ENCODE assay signal across 8 cellular contexts in genomic region chr20:49219924-49220831, GRCh38. TPM values are rescaled to one million over a fixed set of nuclear protein-coding genes. Genes with fewer than 3 reads are reported as not detected.
DNase-seq lines count a peak whose midpoint lies in the region; ATAC-seq, FAIRE-seq and TF ChIP-seq lines count a peak whose summit lies in the region.

No MANE protein-coding gene starts in this region.

- no peak for FAIRE-seq in A549 (lab: Jason Lieb, UNC)

- 70% methylated on average over 27 of the region's 28 CpGs for WGBS in A549 (ENCODE audit: missing lambda C conversion rate)

- TF ChIP-seq EP300 in A549 (IDR thresholded peaks at IDR 0.05), result no peak

- POLR2A ChIA-PET in A549 (lab: Yijun Ruan, JAX), result interaction anchor here (1.1 kb wide), 1 partner anchor 32 kb away, joined by 3 read pairs; no protein-coding TSS in a partner anchor

- ATAC-seq in A549, result no peak

- no peak for TF ChIP-seq RAD21 in A549 (conservative IDR thresholded peaks at IDR 0.05 in 1 of 2, IDR thresholded peaks at IDR 0.05 in 1 of 2)

- H3K4me3 ChIP-seq in A549, result peak overlapping the region; percentile 97
- H3K4me3 ChIP-seq in HUES6 (ENCODE audit: low read depth, low read length), result peak overlapping the region; percentile 88
- H3K4me3 ChIP-seq in mononuclear cell (ENCODE audit: low read length), result peak overlapping the region; percentile 80

- H3K27ac ChIP-seq in A549, result peak overlapping the region; percentile 91 to 92
- no peak overlapping the region for H3K27ac ChIP-seq in HUES6 (ENCODE audit: low read depth, low read length)
- H3K27ac ChIP-seq in caudate nucleus (ENCODE audit: low read depth, low read length), result peak overlapping the region; percentile 91

- H3K27me3 ChIP-seq in HUES6 (ENCODE audit: control insufficient read depth, insufficient read depth, low read length), result no peaks in the 10 kb centered on the region
- no peaks in the 10 kb centered on the region for H3K27me3 ChIP-seq in mononuclear cell (ENCODE audit: insufficient read depth, low read length)

- H3K4me2 ChIP-seq in A549, result peak overlapping the region; percentile 87

- peak overlapping the region; percentile 87 for H3K9ac ChIP-seq in HUES6 (ENCODE audit: low read length)

- H3K9me3 ChIP-seq in A549 (no peaks in the 10 kb centered on the region), HUES6 (ENCODE audit: control insufficient read depth, insufficient read depth, low read depth, low read length) (no peaks in the 10 kb centered on the region), mononuclear cell (ENCODE audit: low read depth, low read length) (no peaks in the 10 kb centered on the region)

- H3K4me1 ChIP-seq in A549, result peaks cover 14% of the 10 kb centered on the region
- peaks cover 6% of the 10 kb centered on the region; the same call in 1 of the 2 replicates for H3K4me1 ChIP-seq in HUES6 (ENCODE audit: control insufficient read depth, insufficient read depth, low read length)
- peaks cover 24% of the 10 kb centered on the region for H3K4me1 ChIP-seq in mononuclear cell (ENCODE audit: insufficient read depth, low read length)

- CTCF ChIA-PET in A549 (lab: Yijun Ruan, JAX), result interaction anchor here (0.8 kb wide), 1 partner anchor 11 kb away, joined by 3 read pairs; no protein-coding TSS in a partner anchor

- DNase-seq in A549 (ENCODE audit: low read depth in 1 of 2, low spot score in 1 of 2), result no peak
- no peak for DNase-seq in caudate nucleus (lab: John Stamatoyannopoulos, UW)
- DNase-seq in SKM-1 (lab: John Stamatoyannopoulos, UW; ENCODE audit: unreplicated experiment), result no peak
- DNase-seq in stimulated activated CD8-positive, alpha-beta memory T cell treated with anti-CD3 and anti-CD28 coated beads, Interleukin-4, amount 100 ng/mL, for 48 hours, result no peak
- no peak for DNase-seq in GF-D8 (lab: John Stamatoyannopoulos, UW)
- DNase-seq in activated gamma-delta T cell treated with Interleukin-2 at 50 U/mL for 16 hours, result no peak

- peaks cover 36% of the 10 kb centered on the region for H3K36me3 ChIP-seq in HUES6 (ENCODE audit: control insufficient read depth, insufficient read depth, low read length)

- TF ChIP-seq CTCF in A549 (IDR thresholded peaks at IDR 0.05), result no peak

- TF ChIP-seq POLR2A in A549 (IDR thresholded peaks at IDR 0.05; ENCODE audit: low read length), result no peak

TF ChIP-seq in A549, 52 proteins besides CTCF, POLR2A, EP300 and RAD21:
- TF ChIP-seq, protein P1, sequence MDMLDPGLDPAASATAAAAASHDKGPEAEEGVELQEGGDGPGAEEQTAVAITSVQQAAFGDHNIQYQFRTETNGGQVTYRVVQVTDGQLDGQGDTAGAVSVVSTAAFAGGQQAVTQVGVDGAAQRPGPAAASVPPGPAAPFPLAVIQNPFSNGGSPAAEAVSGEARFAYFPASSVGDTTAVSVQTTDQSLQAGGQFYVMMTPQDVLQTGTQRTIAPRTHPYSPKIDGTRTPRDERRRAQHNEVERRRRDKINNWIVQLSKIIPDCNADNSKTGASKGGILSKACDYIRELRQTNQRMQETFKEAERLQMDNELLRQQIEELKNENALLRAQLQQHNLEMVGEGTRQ (IDR thresholded peaks at IDR 0.05), result no peak
- TF ChIP-seq EHMT2 (IDR thresholded peaks at IDR 0.05; ENCODE audit: low read depth) (no peak), PHF8 (IDR thresholded peaks at IDR 0.05; ENCODE audit: borderline replicate concordance, low read depth) (no peak), MAFK (IDR thresholded peaks at IDR 0.05; ENCODE audit: partially characterized antibody) (no peak), NR3C1 (IDR thresholded peaks at IDR 0.05) (no peak), RNF2 (IDR thresholded peaks at IDR 0.05; ENCODE audit: borderline replicate concordance, low read depth) (no peak), CBX2 (IDR thresholded peaks at IDR 0.05; ENCODE audit: borderline replicate concordance, low read depth) (no peak), CHD4 (IDR thresholded peaks at IDR 0.05; ENCODE audit: borderline replicate concordance) (no peak), TP53 (CRISPR knock-in tag; IDR thresholded peaks at IDR 0.05) (no peak), CBX8 (IDR thresholded peaks at IDR 0.05) (no peak), HOXB13 (CRISPR knock-in tag; IDR thresholded peaks at IDR 0.05; ENCODE audit: low read depth) (no peak)
- TF ChIP-seq, protein P2, sequence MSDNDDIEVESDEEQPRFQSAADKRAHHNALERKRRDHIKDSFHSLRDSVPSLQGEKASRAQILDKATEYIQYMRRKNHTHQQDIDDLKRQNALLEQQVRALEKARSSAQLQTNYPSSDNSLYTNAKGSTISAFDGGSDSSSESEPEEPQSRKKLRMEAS (IDR thresholded peaks at IDR 0.05), result no peak

RNA-seq across cellular contexts. Expression of gene DDX27, which starts 1.0 kb away (rescaled TPM):
- 60.2 and 69.3 TPM in 2 replicates for polyA plus RNA-seq in A549 (2011; rRNA removed)
- polyA plus RNA-seq in A549 (2012; cell fraction: cytosol; rRNA removed), result 77.8 and 85.9 TPM in 2 replicates
- polyA plus RNA-seq in A549 (2012; cell fraction: nucleus; rRNA removed), result 118 and 136 TPM in 2 replicates
- polyA plus RNA-seq in A549 (2017; fragmentation: RNase III; extraction: RNeasy Plus Mini Kit Qiagen cat#74134 plus additional on column Dnase treatment), result 69.3 to 74.2 TPM (median 71.0 TPM) in 3 replicates
- polyA minus RNA-seq in A549 (2011; rRNA and poly(A)+ RNA removed), result 53.4 and 64.8 TPM in 2 replicates
- total RNA-seq in mononuclear cell, result 71.5 TPM

RNA-seq across cellular contexts. Expression of gene STAU1, which starts 32.0 kb away (rescaled TPM):
- polyA plus RNA-seq in A549 (2011; rRNA removed) (74.7 and 76.4 TPM in 2 replicates), A549 (2017; fragmentation: RNase III; extraction: RNeasy Plus Mini Kit Qiagen cat#74134 plus additional on column Dnase treatment) (59.6 to 64.0 TPM (median 60.8 TPM) in 3 replicates)
- polyA plus RNA-seq in A549 (2012; cell fraction: cytosol; rRNA removed), result 30.7 and 32.5 TPM in 2 replicates
- polyA plus RNA-seq in A549 (2012; cell fraction: nucleus; rRNA removed), result 18.4 and 27.6 TPM in 2 replicates
- polyA minus RNA-seq in A549 (2011; rRNA and poly(A)+ RNA removed), result 46.8 and 50.9 TPM in 2 replicates
- total RNA-seq in mononuclear cell, result 49.6 TPM

RNA-seq across cellular contexts. Expression of gene ZNFX1, which starts 57.7 kb away (rescaled TPM):
- 6.0 and 14.2 TPM in 2 replicates for polyA plus RNA-seq in A549 (2011; rRNA removed)
- 3.0 and 3.9 TPM in 2 replicates for polyA plus RNA-seq in A549 (2012; cell fraction: cytosol; rRNA removed)
- 4.9 and 8.0 TPM in 2 replicates for polyA plus RNA-seq in A549 (2012; cell fraction: nucleus; rRNA removed)
- 11.5 to 13.7 TPM (median 11.9 TPM) in 3 replicates for polyA plus RNA-seq in A549 (2017; fragmentation: RNase III; extraction: RNeasy Plus Mini Kit Qiagen cat#74134 plus additional on column Dnase treatment)
- 26.9 and 27.7 TPM in 2 replicates for polyA minus RNA-seq in A549 (2011; rRNA and poly(A)+ RNA removed)
- total RNA-seq in mononuclear cell, result 99.6 TPM
